In genomic region chr4:89957527-89957926, GRCh38 we compare ENCODE assay signal across 1 cellular context.
TF ChIP-seq lines count a peak whose summit lies in the region.

No MANE protein-coding gene starts in this region.

TF ChIP-seq in GM23338, 12 proteins besides CTCF, POLR2A, EP300 and RAD21 (continued from another document):
- TF ChIP-seq, protein P1, sequence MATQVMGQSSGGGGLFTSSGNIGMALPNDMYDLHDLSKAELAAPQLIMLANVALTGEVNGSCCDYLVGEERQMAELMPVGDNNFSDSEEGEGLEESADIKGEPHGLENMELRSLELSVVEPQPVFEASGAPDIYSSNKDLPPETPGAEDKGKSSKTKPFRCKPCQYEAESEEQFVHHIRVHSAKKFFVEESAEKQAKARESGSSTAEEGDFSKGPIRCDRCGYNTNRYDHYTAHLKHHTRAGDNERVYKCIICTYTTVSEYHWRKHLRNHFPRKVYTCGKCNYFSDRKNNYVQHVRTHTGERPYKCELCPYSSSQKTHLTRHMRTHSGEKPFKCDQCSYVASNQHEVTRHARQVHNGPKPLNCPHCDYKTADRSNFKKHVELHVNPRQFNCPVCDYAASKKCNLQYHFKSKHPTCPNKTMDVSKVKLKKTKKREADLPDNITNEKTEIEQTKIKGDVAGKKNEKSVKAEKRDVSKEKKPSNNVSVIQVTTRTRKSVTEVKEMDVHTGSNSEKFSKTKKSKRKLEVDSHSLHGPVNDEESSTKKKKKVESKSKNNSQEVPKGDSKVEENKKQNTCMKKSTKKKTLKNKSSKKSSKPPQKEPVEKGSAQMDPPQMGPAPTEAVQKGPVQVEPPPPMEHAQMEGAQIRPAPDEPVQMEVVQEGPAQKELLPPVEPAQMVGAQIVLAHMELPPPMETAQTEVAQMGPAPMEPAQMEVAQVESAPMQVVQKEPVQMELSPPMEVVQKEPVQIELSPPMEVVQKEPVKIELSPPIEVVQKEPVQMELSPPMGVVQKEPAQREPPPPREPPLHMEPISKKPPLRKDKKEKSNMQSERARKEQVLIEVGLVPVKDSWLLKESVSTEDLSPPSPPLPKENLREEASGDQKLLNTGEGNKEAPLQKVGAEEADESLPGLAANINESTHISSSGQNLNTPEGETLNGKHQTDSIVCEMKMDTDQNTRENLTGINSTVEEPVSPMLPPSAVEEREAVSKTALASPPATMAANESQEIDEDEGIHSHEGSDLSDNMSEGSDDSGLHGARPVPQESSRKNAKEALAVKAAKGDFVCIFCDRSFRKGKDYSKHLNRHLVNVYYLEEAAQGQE (IDR thresholded peaks at IDR 0.05; ENCODE audit: unreplicated experiment), result no peak
- no peak for TF ChIP-seq CREB1 (CRISPR knock-in tag; IDR thresholded peaks at IDR 0.05; ENCODE audit: low read depth)
- TF ChIP-seq, protein P2, sequence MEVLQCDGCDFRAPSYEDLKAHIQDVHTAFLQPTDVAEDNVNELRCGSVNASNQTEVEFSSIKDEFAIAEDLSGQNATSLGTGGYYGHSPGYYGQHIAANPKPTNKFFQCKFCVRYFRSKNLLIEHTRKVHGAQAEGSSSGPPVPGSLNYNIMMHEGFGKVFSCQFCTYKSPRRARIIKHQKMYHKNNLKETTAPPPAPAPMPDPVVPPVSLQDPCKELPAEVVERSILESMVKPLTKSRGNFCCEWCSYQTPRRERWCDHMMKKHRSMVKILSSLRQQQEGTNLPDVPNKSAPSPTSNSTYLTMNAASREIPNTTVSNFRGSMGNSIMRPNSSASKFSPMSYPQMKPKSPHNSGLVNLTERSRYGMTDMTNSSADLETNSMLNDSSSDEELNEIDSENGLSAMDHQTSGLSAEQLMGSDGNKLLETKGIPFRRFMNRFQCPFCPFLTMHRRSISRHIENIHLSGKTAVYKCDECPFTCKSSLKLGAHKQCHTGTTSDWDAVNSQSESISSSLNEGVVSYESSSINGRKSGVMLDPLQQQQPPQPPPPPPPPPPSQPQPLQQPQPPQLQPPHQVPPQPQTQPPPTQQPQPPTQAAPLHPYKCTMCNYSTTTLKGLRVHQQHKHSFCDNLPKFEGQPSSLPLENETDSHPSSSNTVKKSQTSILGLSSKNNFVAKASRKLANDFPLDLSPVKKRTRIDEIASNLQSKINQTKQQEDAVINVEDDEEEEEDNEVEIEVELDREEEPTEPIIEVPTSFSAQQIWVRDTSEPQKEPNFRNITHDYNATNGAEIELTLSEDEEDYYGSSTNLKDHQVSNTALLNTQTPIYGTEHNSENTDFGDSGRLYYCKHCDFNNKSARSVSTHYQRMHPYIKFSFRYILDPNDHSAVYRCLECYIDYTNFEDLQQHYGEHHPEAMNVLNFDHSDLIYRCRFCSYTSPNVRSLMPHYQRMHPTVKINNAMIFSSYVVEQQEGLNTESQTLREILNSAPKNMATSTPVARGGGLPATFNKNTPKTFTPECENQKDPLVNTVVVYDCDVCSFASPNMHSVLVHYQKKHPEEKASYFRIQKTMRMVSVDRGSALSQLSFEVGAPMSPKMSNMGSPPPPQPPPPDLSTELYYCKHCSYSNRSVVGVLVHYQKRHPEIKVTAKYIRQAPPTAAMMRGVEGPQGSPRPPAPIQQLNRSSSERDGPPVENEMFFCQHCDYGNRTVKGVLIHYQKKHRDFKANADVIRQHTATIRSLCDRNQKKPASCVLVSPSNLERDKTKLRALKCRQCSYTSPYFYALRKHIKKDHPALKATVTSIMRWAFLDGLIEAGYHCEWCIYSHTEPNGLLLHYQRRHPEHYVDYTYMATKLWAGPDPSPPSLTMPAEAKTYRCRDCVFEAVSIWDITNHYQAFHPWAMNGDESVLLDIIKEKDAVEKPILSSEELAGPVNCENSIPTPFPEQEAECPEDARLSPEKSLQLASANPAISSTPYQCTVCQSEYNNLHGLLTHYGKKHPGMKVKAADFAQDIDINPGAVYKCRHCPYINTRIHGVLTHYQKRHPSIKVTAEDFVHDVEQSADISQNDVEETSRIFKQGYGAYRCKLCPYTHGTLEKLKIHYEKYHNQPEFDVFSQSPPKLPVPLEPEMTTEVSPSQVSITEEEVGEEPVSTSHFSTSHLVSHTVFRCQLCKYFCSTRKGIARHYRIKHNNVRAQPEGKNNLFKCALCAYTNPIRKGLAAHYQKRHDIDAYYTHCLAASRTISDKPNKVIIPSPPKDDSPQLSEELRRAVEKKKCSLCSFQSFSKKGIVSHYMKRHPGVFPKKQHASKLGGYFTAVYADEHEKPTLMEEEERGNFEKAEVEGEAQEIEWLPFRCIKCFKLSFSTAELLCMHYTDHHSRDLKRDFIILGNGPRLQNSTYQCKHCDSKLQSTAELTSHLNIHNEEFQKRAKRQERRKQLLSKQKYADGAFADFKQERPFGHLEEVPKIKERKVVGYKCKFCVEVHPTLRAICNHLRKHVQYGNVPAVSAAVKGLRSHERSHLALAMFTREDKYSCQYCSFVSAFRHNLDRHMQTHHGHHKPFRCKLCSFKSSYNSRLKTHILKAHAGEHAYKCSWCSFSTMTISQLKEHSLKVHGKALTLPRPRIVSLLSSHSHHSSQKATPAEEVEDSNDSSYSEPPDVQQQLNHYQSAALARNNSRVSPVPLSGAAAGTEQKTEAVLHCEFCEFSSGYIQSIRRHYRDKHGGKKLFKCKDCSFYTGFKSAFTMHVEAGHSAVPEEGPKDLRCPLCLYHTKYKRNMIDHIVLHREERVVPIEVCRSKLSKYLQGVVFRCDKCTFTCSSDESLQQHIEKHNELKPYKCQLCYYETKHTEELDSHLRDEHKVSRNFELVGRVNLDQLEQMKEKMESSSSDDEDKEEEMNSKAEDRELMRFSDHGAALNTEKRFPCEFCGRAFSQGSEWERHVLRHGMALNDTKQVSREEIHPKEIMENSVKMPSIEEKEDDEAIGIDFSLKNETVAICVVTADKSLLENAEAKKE (CRISPR knock-in tag; IDR thresholded peaks at IDR 0.05), result no peak
TF ChIP-seq in GM23338: peak in this region for 0.
